Comparison of ENCODE assay signal across 8 cellular contexts in the genomic region with DNA sequence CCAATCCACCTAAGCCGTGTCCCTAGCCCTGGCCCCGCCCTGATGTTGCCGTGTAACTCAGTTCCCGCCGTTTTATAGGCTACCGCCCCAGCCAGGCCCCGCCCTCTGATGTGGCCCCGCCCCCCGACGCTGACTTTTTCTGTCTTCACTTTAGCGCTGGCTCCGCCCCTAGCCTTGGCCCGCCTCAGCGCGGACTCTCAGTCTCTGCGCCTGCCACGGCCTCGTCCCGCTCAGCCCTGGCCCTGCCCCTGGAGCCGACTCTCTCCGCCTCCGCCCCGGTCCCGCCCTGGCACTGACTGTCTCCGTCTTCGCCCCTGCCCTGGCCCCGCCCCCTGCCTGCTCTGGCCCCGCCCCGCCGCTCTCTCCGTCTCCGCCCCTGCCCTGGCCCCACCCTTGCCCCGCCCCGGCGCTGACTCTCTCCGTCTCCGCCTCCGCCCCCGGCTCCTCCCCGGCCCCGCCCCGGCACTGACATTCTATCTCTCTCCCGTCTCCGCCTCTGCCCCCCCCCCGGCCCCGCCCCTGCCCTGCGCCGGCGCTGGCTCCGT. TPM values are rescaled to one million over a fixed set of nuclear protein-coding genes. Genes with fewer than 3 reads are reported as not detected.
A peak's percentile ranks its signal among the peaks of the same experiment; 100 is the strongest.
DNase-seq lines count a peak whose midpoint lies in the region; ATAC-seq and TF ChIP-seq lines count a peak whose summit lies in the region.

No MANE protein-coding gene starts in this region.

- H3K4me1 Mint-ChIP-seq in endothelial cell (ENCODE audit: unreplicated experiment) = no peaks in the 10 kb centered on the region

- peak; percentile 93 for DNase-seq in COR-L47 (lab: John Stamatoyannopoulos, UW)
- peak; percentile 100 for DNase-seq in NT2/D1 (ENCODE audit: low read depth, low spot score)
- peak; percentile 98 for DNase-seq in activated CD8-positive, alpha-beta memory T cell treated with anti-CD3 and anti-CD28 coated beads, Interleukin-2, amount 50 U/mL, for 24 hours (ENCODE audit: extremely low read depth)
- DNase-seq in endothelial cell (ENCODE audit: low spot score) = peak; percentile 99
- peak; percentile 100 for DNase-seq in midbrain (lab: John Stamatoyannopoulos, UW)
- DNase-seq in stimulated activated CD8-positive, alpha-beta memory T cell treated with anti-CD3 and anti-CD28 coated beads, Interleukin-15, amount 100 ng/mL, for 48 hours (ENCODE audit: low read depth in 2 of 2) = peak; percentile 97 to 99

- H3K27ac Mint-ChIP-seq in endothelial cell (ENCODE audit: unreplicated experiment) = no peak overlapping the region

- peaks cover 8% of the 10 kb centered on the region for H3K27me3 Mint-ChIP-seq in endothelial cell (ENCODE audit: unreplicated experiment)

- H3K36me3 Mint-ChIP-seq in endothelial cell (ENCODE audit: low read depth, unreplicated experiment) = peaks cover 4% of the 10 kb centered on the region

- H3K9me3 ChIP-seq in HUES48 (ENCODE audit: control insufficient read depth, insufficient read depth, low read length) (peaks cover 3% of the 10 kb centered on the region; the same call in 1 of the 2 replicates), NT2/D1 (ENCODE audit: insufficient read depth, low read length) (peaks cover 15% of the 10 kb centered on the region)

- peak overlapping the region; percentile 61 for H3K27ac ChIP-seq in HUES48 (ENCODE audit: low read depth, low read length)

- no peaks in the 10 kb centered on the region for H3K4me1 ChIP-seq in HUES48 (ENCODE audit: control insufficient read depth, insufficient read depth, low read length)
- H3K4me1 ChIP-seq in NT2/D1 (ENCODE audit: insufficient read depth, insufficient read length) = peaks cover 16% of the 10 kb centered on the region

- peak; percentile 77 for ATAC-seq in GM21447 (IDR thresholded peaks at IDR 0.05; ENCODE audit: unreplicated experiment)

- TF ChIP-seq CTCF in endothelial cell (IDR thresholded peaks at IDR 0.05; ENCODE audit: unreplicated experiment) = no peak

- H3K9ac ChIP-seq in HUES48 (ENCODE audit: low read depth, low read length) = no peak overlapping the region
- no peak overlapping the region for H3K9ac ChIP-seq in NT2/D1 (ENCODE audit: insufficient read length, low read depth)

- H3K27me3 ChIP-seq in HUES48 (ENCODE audit: control insufficient read depth, insufficient read depth, low read length) (no peaks in the 10 kb centered on the region), NT2/D1 (ENCODE audit: insufficient read depth, insufficient read length) (peaks cover 4% of the 10 kb centered on the region)

- peak overlapping the region; percentile 83 for H3K4me3 Mint-ChIP-seq in endothelial cell (ENCODE audit: unreplicated experiment)

- no peaks in the 10 kb centered on the region for H3K9me3 Mint-ChIP-seq in endothelial cell (ENCODE audit: unreplicated experiment)

- H3K36me3 ChIP-seq in HUES48 (ENCODE audit: control insufficient read depth, insufficient read depth, low read length) (no peaks in the 10 kb centered on the region), NT2/D1 (ENCODE audit: insufficient read depth, insufficient read length, low read length) (peaks cover 3% of the 10 kb centered on the region)

- H3K4me3 ChIP-seq in HUES48 (ENCODE audit: low read depth, low read length) = peak overlapping the region; percentile 65; the same call in 1 of the 2 replicates
- H3K4me3 ChIP-seq in NT2/D1 (ENCODE audit: insufficient read length, low read depth) = peak overlapping the region; percentile 29

RNA-seq across cellular contexts. Expression of a gene that starts 5.2 kb away (rescaled TPM):
- 1.7 TPM for total RNA-seq in endothelial cell (ENCODE audit: unreplicated experiment)

RNA-seq across cellular contexts. Expression of a gene that starts 39.4 kb away (rescaled TPM):
- total RNA-seq in endothelial cell (ENCODE audit: unreplicated experiment) = 80.5 TPM

Comparison
In these comparisons a context has a peak if more than half of its experiments do, and no peak if none do; other contexts are left out.
1. Peak in every context shown above with its lines: DNase-seq, ATAC-seq, H3K4me3 ChIP-seq and H3K27ac ChIP-seq.